Comparison of ENCODE assay signal across 11 cellular contexts in the genomic region with DNA sequence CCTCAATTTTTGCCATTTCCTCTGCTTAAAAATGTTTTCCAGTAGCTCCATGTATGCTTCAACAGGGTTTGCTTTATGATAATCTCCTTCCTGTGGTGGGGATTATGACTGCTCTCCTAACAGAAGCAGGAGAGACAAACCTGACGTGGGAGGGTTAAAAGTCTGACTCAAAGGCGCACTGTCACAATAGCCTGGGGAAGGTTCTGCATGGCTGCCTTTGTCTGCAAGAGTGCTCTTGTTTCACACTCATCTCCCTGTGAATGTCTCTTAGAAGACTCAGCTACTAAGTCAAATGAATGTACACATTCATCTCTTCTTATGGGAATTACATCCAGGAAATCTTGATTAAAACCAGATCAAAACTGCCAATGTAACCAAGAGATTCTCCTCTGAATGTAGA.
DNase-seq lines count a peak whose midpoint lies in the region; ATAC-seq, FAIRE-seq and TF ChIP-seq lines count a peak whose summit lies in the region.
"Had no signal": no experiment of that assay in that cellular context is flagged by ENCODE, and none has a peak within 500 bp of the region (broad histone marks: within the 10 kb centered on the region; RNA-seq: fewer than 3 reads in every experiment).

No MANE protein-coding gene starts in this region.

- FAIRE-seq in keratinocyte (lab: Jason Lieb, UNC): peak; percentile 100

- dilution Hi-C loops in keratinocyte (cut with MboI; ENCODE audit: extremely low pct_ligation_motif_present, low sequenced_read_pairs): no loop called here

- no peaks in the 10 kb centered on the region for H4K20me1 ChIP-seq in keratinocyte (ENCODE audit: control insufficient read depth, extremely low read depth, insufficient read depth, low read length)

- H3K4me2 ChIP-seq in keratinocyte (ENCODE audit: control insufficient read depth, extremely low read depth, insufficient read depth, low read depth, low read length): peak overlapping the region; percentile 71

- DNase-seq in GM06990 (ENCODE audit: extremely low read depth, insufficient read length) (peak; percentile 13), NCI-H524 treated with DMSO at 0.1 percent for 48 hours (lab: John Stamatoyannopoulos, UW) (peak; percentile 29), keratinocyte (ENCODE audit: low read depth, low spot score) (peak; percentile 79), NCI-H510A (lab: John Stamatoyannopoulos, UW) (no peak), SK-N-DZ (ENCODE audit: low spot score) (no peak), MV-4-11 (lab: John Stamatoyannopoulos, UW) (no peak)
- no peak for DNase-seq in activated CD8-positive, alpha-beta memory T cell treated with anti-CD3 and anti-CD28 coated beads, Interleukin-2, amount 50 U/mL, for 4 hours
- DNase-seq: activated CD4-positive, alpha-beta T cell treated with anti-CD3 and anti-CD28 coated beads for 1 hour; cerebellar nuclear complex; left ventricle myocardium inferior had no signal

- no peaks in the 10 kb centered on the region for H3K36me3 ChIP-seq in GM06990 (ENCODE audit: control insufficient read depth, insufficient read depth, low read length)
- H3K36me3 ChIP-seq in keratinocyte (ENCODE audit: control insufficient read depth in 2 of 2, extremely low read depth in 1 of 2, insufficient read depth in 2 of 2, low read length in 2 of 2): no peaks in the 10 kb centered on the region
- H3K36me3 ChIP-seq: left ventricle myocardium inferior had no signal

- ATAC-seq in GM21723 (IDR thresholded peaks at IDR 0.05; ENCODE audit: unreplicated experiment): peak; percentile 48

- no peak overlapping the region for H3K4me3 ChIP-seq in GM06990 (replicated peaks; ENCODE audit: low read depth, low read length)
- H3K4me3 ChIP-seq in keratinocyte (ENCODE audit: control insufficient read depth in 2 of 3, extremely low read depth in 1 of 3, insufficient read depth in 2 of 3, low read depth in 1 of 3, low read length in 3 of 3): no peak overlapping the region
- H3K4me3 ChIP-seq: left ventricle myocardium inferior had no signal

- peak overlapping the region; percentile 49 for H3K9ac ChIP-seq in keratinocyte (ENCODE audit: control insufficient read depth, extremely low read depth, insufficient read depth, low read length)

- no peaks in the 10 kb centered on the region for H3K9me1 ChIP-seq in keratinocyte (ENCODE audit: control insufficient read depth, extremely low read depth, insufficient read depth, low read length)

- H2AFZ ChIP-seq in keratinocyte (ENCODE audit: control insufficient read depth, low read length): peak overlapping the region; percentile 38

- peak overlapping the region; percentile 80 for H3K27ac ChIP-seq in keratinocyte (ENCODE audit: control insufficient read depth, insufficient read depth, low read length)
- H3K27ac ChIP-seq: left ventricle myocardium inferior had no signal

- TF ChIP-seq CTCF in GM06990 (IDR thresholded peaks at IDR 0.05; ENCODE audit: insufficient read depth, low read length, poor library complexity, severe bottlenecking) (no peak), keratinocyte (optimal IDR thresholded peaks at IDR 0.05 in 1 of 3, IDR thresholded peaks at IDR 0.05 in 1 of 3, conservative IDR thresholded peaks at IDR 0.05 in 1 of 3; ENCODE audit: extremely low read depth in 1 of 3, insufficient read depth in 2 of 3, low read length in 3 of 3) (no peak)

- H3K79me2 ChIP-seq in keratinocyte (ENCODE audit: control insufficient read depth, insufficient read depth, low read length): no peaks in the 10 kb centered on the region

- no peaks in the 10 kb centered on the region for H3K9me3 ChIP-seq in keratinocyte (ENCODE audit: control insufficient read depth, low read depth, low read length)
- H3K9me3 ChIP-seq: left ventricle myocardium inferior had no signal

- no peaks in the 10 kb centered on the region; the same call in 1 of the 2 replicates for H3K27me3 ChIP-seq in GM06990 (replicated peaks; ENCODE audit: control insufficient read depth, insufficient read depth, low read length)
- H3K27me3 ChIP-seq in keratinocyte (ENCODE audit: control insufficient read depth, extremely low read depth, insufficient read depth, low read length): no peaks in the 10 kb centered on the region

- H3K4me1 ChIP-seq in keratinocyte (ENCODE audit: control insufficient read depth, extremely low read depth, insufficient read depth, low read length): peaks cover 51% of the 10 kb centered on the region
- H3K4me1 ChIP-seq: left ventricle myocardium inferior had no signal

Comparison
In these comparisons a context has a peak if more than half of its experiments do, and no peak if none do; other contexts are left out.
1. DNase-seq: peak in GM06990 (single experiment), NCI-H524 treated with DMSO at 0.1 percent for 48 hours (single experiment) and keratinocyte (single experiment); none in activated CD8-positive, alpha-beta memory T cell treated with anti-CD3 and anti-CD28 coated beads, Interleukin-2, amount 50 U/mL, for 4 hours (single experiment), NCI-H510A (single experiment), SK-N-DZ (single experiment) and MV-4-11 (single experiment).